In the genomic region with DNA sequence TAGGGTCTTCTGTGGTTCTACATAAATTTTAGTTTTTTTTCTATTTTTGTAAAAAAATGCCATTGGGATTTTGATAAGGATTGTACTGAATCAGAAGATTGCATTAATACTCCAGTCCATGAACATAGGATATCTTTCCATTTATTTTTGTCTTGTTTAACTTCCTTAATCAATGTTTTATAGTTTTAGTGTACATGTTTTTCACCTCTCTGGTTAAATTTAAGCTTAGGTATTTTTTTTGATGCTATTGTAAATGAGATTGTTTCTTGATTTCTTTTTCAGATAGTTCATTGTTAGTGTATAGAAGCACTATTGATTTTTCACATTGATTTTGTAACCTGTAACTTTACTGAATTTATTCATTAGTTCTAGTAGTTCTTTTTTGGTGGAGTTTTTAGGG, we compare ENCODE assay signal across 19 cellular contexts. TPM values are rescaled to one million over a fixed set of nuclear protein-coding genes. Genes with fewer than 3 reads are reported as not detected.
A peak's percentile ranks its signal among the peaks of the same experiment; 100 is the strongest.
DNase-seq lines count a peak whose midpoint lies in the region; FAIRE-seq and TF ChIP-seq lines count a peak whose summit lies in the region.
"Had no signal": no experiment of that assay in that cellular context is flagged by ENCODE, and none has a peak within 500 bp of the region (broad histone marks: within the 10 kb centered on the region; RNA-seq: fewer than 3 reads in every experiment).

No MANE protein-coding gene starts in this region.

- no peaks in the 10 kb centered on the region for H3K4me1 ChIP-seq in HEK293 (ENCODE audit: control insufficient read depth, insufficient read depth, low read length)
- H3K4me1 ChIP-seq in neutrophil (ENCODE audit: control insufficient read depth in 1 of 2, insufficient read depth in 1 of 2, low read depth in 1 of 2, low read length in 1 of 2), result no peaks in the 10 kb centered on the region

- H3K4me3 Mint-ChIP-seq in activated T-cell treated with anti-CD3 and anti-CD28 coated beads, Interleukin-2, amount 50 U/mL, for 24 hours, result no peak overlapping the region
- H3K4me3 Mint-ChIP-seq: CD4-positive, alpha-beta memory T cell; GM23338 had no signal

- H3K9me3 Mint-ChIP-seq in activated T-cell treated with anti-CD3 and anti-CD28 coated beads, Interleukin-2, amount 50 U/mL, for 24 hours, result peaks cover 4% of the 10 kb centered on the region

- H3K4me3 ChIP-seq in HEK293 (ENCODE audit: low read depth, low read length) (no peak overlapping the region), neutrophil (ENCODE audit: low read depth in 1 of 2, low read length in 1 of 2) (no peak overlapping the region)
- H3K4me3 ChIP-seq: GM12878, GM23338 had no signal

- H3K27ac Mint-ChIP-seq in activated T-cell treated with anti-CD3 and anti-CD28 coated beads, Interleukin-2, amount 50 U/mL, for 24 hours, result no peak overlapping the region
- H3K27ac Mint-ChIP-seq: CD4-positive, alpha-beta memory T cell; GM23338 had no signal

- H3K9me3 ChIP-seq in HEK293 (ENCODE audit: control insufficient read depth, insufficient read depth, low read depth, low read length) (no peaks in the 10 kb centered on the region), neutrophil (no peaks in the 10 kb centered on the region)

- CTCF ChIA-PET in HEK293 (lab: Yijun Ruan, JAX), result interaction anchor here (0.6 kb wide), 3 partner anchors 132 to 451 kb away, joined by 3 to 4 read pairs (median 3); no protein-coding TSS in a partner anchor

- no peak for DNase-seq in H4 (ENCODE audit: low spot score)
- DNase-seq in globus pallidus (ENCODE audit: low spot score), result no peak
- no peak for DNase-seq in activated T-cell treated with anti-CD3 and anti-CD28 coated beads, Interleukin-2, amount 50 U/mL, for 24 hours
- DNase-seq: 8988T; C1 segment of cervical spinal cord; Calu3; CD4-positive, alpha-beta memory T cell; COR-L47; DMS53; DMS79 treated with DMSO at 0.1 percent for 48 hours; HCEC 1CT had no signal

- peaks cover 6% of the 10 kb centered on the region for H3K27me3 Mint-ChIP-seq in activated T-cell treated with anti-CD3 and anti-CD28 coated beads, Interleukin-2, amount 50 U/mL, for 24 hours

- H3K36me3 Mint-ChIP-seq in activated T-cell treated with anti-CD3 and anti-CD28 coated beads, Interleukin-2, amount 50 U/mL, for 24 hours (ENCODE audit: low read depth), result no peaks in the 10 kb centered on the region
- H3K36me3 Mint-ChIP-seq: CD4-positive, alpha-beta memory T cell had no signal

- POLR2A ChIA-PET in HEK293 (lab: Yijun Ruan, JAX), result no interaction called here

- H3K36me3 ChIP-seq in HEK293 (ENCODE audit: control insufficient read depth in 2 of 2, insufficient read depth in 1 of 2, low read length in 2 of 2) (no peaks in the 10 kb centered on the region), neutrophil (peaks cover 51% of the 10 kb centered on the region)

- no peaks in the 10 kb centered on the region for H3K27me3 ChIP-seq in neutrophil

- TF ChIP-seq CTCF in HEK293 (tag by site-specific recombination; IDR thresholded peaks at IDR 0.05), result no peak
- TF ChIP-seq CTCF in neutrophil (IDR thresholded peaks at IDR 0.05), result no peak

- H3K27ac ChIP-seq in HEK293 (ENCODE audit: extremely low read depth, low read depth, low read length) (no peak overlapping the region), neutrophil (peak overlapping the region; percentile 9)

- peak; percentile 16 for FAIRE-seq in A204.1 (lab: Jason Lieb, UNC)
- FAIRE-seq: GM12878, H54 had no signal

- H3K4me1 Mint-ChIP-seq in activated T-cell treated with anti-CD3 and anti-CD28 coated beads, Interleukin-2, amount 50 U/mL, for 24 hours (ENCODE audit: low read depth), result no peaks in the 10 kb centered on the region
- H3K4me1 Mint-ChIP-seq: GM23338 had no signal

TF ChIP-seq in HEK293, 187 proteins besides CTCF, POLR2A, EP300 and RAD21:
- TF ChIP-seq ZNF169 (tag by site-specific recombination; IDR thresholded peaks at IDR 0.05), result peak; percentile 77
- TF ChIP-seq, protein P1, sequence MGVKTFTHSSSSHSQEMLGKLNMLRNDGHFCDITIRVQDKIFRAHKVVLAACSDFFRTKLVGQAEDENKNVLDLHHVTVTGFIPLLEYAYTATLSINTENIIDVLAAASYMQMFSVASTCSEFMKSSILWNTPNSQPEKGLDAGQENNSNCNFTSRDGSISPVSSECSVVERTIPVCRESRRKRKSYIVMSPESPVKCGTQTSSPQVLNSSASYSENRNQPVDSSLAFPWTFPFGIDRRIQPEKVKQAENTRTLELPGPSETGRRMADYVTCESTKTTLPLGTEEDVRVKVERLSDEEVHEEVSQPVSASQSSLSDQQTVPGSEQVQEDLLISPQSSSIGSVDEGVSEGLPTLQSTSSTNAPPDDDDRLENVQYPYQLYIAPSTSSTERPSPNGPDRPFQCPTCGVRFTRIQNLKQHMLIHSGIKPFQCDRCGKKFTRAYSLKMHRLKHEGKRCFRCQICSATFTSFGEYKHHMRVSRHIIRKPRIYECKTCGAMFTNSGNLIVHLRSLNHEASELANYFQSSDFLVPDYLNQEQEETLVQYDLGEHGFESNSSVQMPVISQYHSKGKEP (tag by site-specific recombination; IDR thresholded peaks at IDR 0.05), result no peak
- peak; percentile 66; the same call in 1 of the 2 replicates for TF ChIP-seq ZNF248 (tag by site-specific recombination; IDR thresholded peaks at IDR 0.05)

RNA-seq across cellular contexts. Expression of a gene that starts 35.4 kb away (rescaled TPM):
- total RNA-seq in H4 (2014; rRNA removed; shearing (Covaris generic)), result 0.02 TPM in 2 replicates
- total RNA-seq: Daoy had no signal

RNA-seq across cellular contexts. Expression of a gene that starts 59.8 kb away (rescaled TPM):
- total RNA-seq in H4 (2014; rRNA removed; shearing (Covaris generic)), result 1.8 and 4.4 TPM in 2 replicates
- total RNA-seq: A673, GM23338 had no signal
